13 cellular contexts compared by ENCODE assay signal in genomic region chr6:62298745-62299392, GRCh38. TPM values are rescaled to one million over a fixed set of nuclear protein-coding genes. Genes with fewer than 3 reads are reported as not detected.
DNase-seq lines count a peak whose midpoint lies in the region; ATAC-seq and TF ChIP-seq lines count a peak whose summit lies in the region.
"Had no signal": no experiment of that assay in that cellular context is flagged by ENCODE, and none has a peak within 500 bp of the region (broad histone marks: within the 10 kb centered on the region; RNA-seq: fewer than 3 reads in every experiment).

No MANE protein-coding gene starts in this region.

- H3K36me3 ChIP-seq in BLaER1: no peaks in the 10 kb centered on the region
- H3K36me3 ChIP-seq in esophagus muscularis mucosa: no peaks in the 10 kb centered on the region
- H3K36me3 ChIP-seq: upper lobe of left lung had no signal

- no peaks in the 10 kb centered on the region for H3K4me1 Mint-ChIP-seq in activated CD4-positive, alpha-beta T cell treated with anti-CD3 and anti-CD28 coated beads, Interleukin-2, amount 10 ng/mL, durations not matched to agents 7 days and 5 days

- H3K9me3 Mint-ChIP-seq in activated CD4-positive, alpha-beta T cell treated with anti-CD3 and anti-CD28 coated beads, Interleukin-2, amount 10 ng/mL, durations not matched to agents 7 days and 5 days: peaks cover 5% of the 10 kb centered on the region

- no peaks in the 10 kb centered on the region for H3K36me3 Mint-ChIP-seq in activated CD4-positive, alpha-beta T cell treated with anti-CD3 and anti-CD28 coated beads, Interleukin-2, amount 10 ng/mL, durations not matched to agents 7 days and 5 days (ENCODE audit: low read depth)

- H4K20me1 ChIP-seq in BLaER1: no peaks in the 10 kb centered on the region

- TF ChIP-seq EP300 in esophagus muscularis mucosa (IDR thresholded peaks at IDR 0.05): no peak

- in situ Hi-C loops in KBM-7 (cut with MboI; ENCODE audit: low pct_unique_long_range_greater_than_20kb, low sequenced_read_pairs): no loop called here

- peaks cover 20% of the 10 kb centered on the region for H3K4me1 ChIP-seq in BLaER1
- no peaks in the 10 kb centered on the region for H3K4me1 ChIP-seq in esophagus muscularis mucosa
- H3K4me1 ChIP-seq: body of pancreas, upper lobe of left lung had no signal

- no peak for TF ChIP-seq CTCF in esophagus muscularis mucosa (IDR thresholded peaks at IDR 0.05)

- intact Hi-C loops in esophagus muscularis mucosa (cut with DNase I): no loop called here

- DNase-seq in GM19240 (ENCODE audit: insufficient read length, low spot score) (peak; percentile 2), KBM-7 (peak; percentile 68), NCI-H345 treated with DMSO at 0.1 percent for 48 hours (lab: John Stamatoyannopoulos, UW; ENCODE audit: unreplicated experiment) (no peak), DMS79 (lab: John Stamatoyannopoulos, UW) (no peak), esophagus muscularis mucosa (ENCODE audit: extremely low spot score) (no peak)
- no peak for DNase-seq in activated CD4-positive, alpha-beta T cell treated with anti-CD3 and anti-CD28 coated beads, Interleukin-2, amount 10 ng/mL, durations not matched to agents 7 days and 5 days
- DNase-seq: activated CD8-positive, alpha-beta T cell treated with anti-CD3 and anti-CD28 coated beads for 36 hours; body of pancreas; upper lobe of left lung had no signal

- peak overlapping the region; percentile 48 for H3K4me2 ChIP-seq in BLaER1

- no peaks in the 10 kb centered on the region for H3K27me3 ChIP-seq in BLaER1
- no peaks in the 10 kb centered on the region for H3K27me3 ChIP-seq in esophagus muscularis mucosa
- H3K27me3 ChIP-seq: body of pancreas, upper lobe of left lung had no signal

- WGBS in esophagus muscularis mucosa: 80% methylated on average over 3 of the region's 3 CpGs

- no peak overlapping the region for H3K9ac ChIP-seq in BLaER1

- H3K27me3 Mint-ChIP-seq in activated CD4-positive, alpha-beta T cell treated with anti-CD3 and anti-CD28 coated beads, Interleukin-2, amount 10 ng/mL, durations not matched to agents 7 days and 5 days: no peaks in the 10 kb centered on the region
- H3K27me3 Mint-ChIP-seq: activated CD8-positive, alpha-beta T cell treated with anti-CD3 and anti-CD28 coated beads for 36 hours had no signal

- no peak overlapping the region for H3K4me3 ChIP-seq in BLaER1
- no peak overlapping the region for H3K4me3 ChIP-seq in esophagus muscularis mucosa
- H3K4me3 ChIP-seq: body of pancreas, upper lobe of left lung had no signal

- ATAC-seq in HG02852 (IDR thresholded peaks at IDR 0.05; ENCODE audit: unreplicated experiment): peak; percentile 87
- ATAC-seq: activated CD8-positive, alpha-beta T cell treated with anti-CD3 and anti-CD28 coated beads for 36 hours; body of pancreas had no signal

- H3K27ac Mint-ChIP-seq in activated CD4-positive, alpha-beta T cell treated with anti-CD3 and anti-CD28 coated beads, Interleukin-2, amount 10 ng/mL, durations not matched to agents 7 days and 5 days: no peak overlapping the region
- H3K27ac Mint-ChIP-seq: activated CD8-positive, alpha-beta T cell treated with anti-CD3 and anti-CD28 coated beads for 36 hours had no signal

- CTCF ChIA-PET in activated CD4-positive, alpha-beta T cell treated with anti-CD3 and anti-CD28 coated beads, Interleukin-2, amount 10 ng/mL, durations not matched to agents 7 days and 5 days (lab: Charles Lee): no interaction called here

- H3K9me3 ChIP-seq in BLaER1 (peaks cover 17% of the 10 kb centered on the region; the same call in 1 of the 2 replicates), esophagus muscularis mucosa (no peaks in the 10 kb centered on the region)
- H3K9me3 ChIP-seq: body of pancreas had no signal

- TF ChIP-seq POLR2A in esophagus muscularis mucosa (IDR thresholded peaks at IDR 0.05; ENCODE audit: low read depth): no peak

- H3K27ac ChIP-seq in BLaER1 (peak overlapping the region; percentile 10; the same call in 1 of the 2 replicates), esophagus muscularis mucosa (replicated peaks in 1 of 4) (no peak overlapping the region)
- H3K27ac ChIP-seq: body of pancreas, upper lobe of left lung had no signal

- POLR2A ChIA-PET in activated CD4-positive, alpha-beta T cell treated with anti-CD3 and anti-CD28 coated beads, Interleukin-2, amount 10 ng/mL, durations not matched to agents 7 days and 5 days (lab: Charles Lee): no interaction called here

- no peak overlapping the region for H3K4me3 Mint-ChIP-seq in activated CD4-positive, alpha-beta T cell treated with anti-CD3 and anti-CD28 coated beads, Interleukin-2, amount 10 ng/mL, durations not matched to agents 7 days and 5 days
- H3K4me3 Mint-ChIP-seq: activated CD8-positive, alpha-beta T cell treated with anti-CD3 and anti-CD28 coated beads for 36 hours had no signal

RNA-seq across cellular contexts. Expression of gene KHDRBS2, which starts 12.8 kb away (rescaled TPM):
- not detected for total RNA-seq in activated CD4-positive, alpha-beta T cell treated with anti-CD3 and anti-CD28 coated beads, Interleukin-2, amount 10 ng/mL, durations not matched to agents 7 days and 5 days
- total RNA-seq in esophagus muscularis mucosa: 1 to 10 TPM in 1 of 4 donors, under 1 TPM in 2, not detected in 1; 0.17 to 1.7 (median 0.32) TPM
- total RNA-seq: activated CD8-positive, alpha-beta T cell treated with anti-CD3 and anti-CD28 coated beads for 36 hours; body of pancreas; fibroblast of villous mesenchyme; LHCN-M2 had no signal

Comparison
In these comparisons a context has a peak if more than half of its experiments do, and no peak if none do; other contexts are left out.
1. DNase-seq: peak in GM19240 (single experiment) and KBM-7 (single experiment); none in NCI-H345 treated with DMSO at 0.1 percent for 48 hours (single experiment), activated CD4-positive, alpha-beta T cell treated with anti-CD3 and anti-CD28 coated beads, Interleukin-2, amount 10 ng/mL, durations not matched to agents 7 days and 5 days (single experiment), DMS79 (single experiment) and esophagus muscularis mucosa (single experiment).